In genomic region chr1:59013276-59013927, GRCh38 we compare ENCODE assay signal across 8 cellular contexts.
A peak's percentile ranks its signal among the peaks of the same experiment; 100 is the strongest.
DNase-seq lines count a peak whose midpoint lies in the region; ATAC-seq lines count a peak whose summit lies in the region.

No MANE protein-coding gene starts in this region.

- H3K27me3 ChIP-seq in ACC112 (ENCODE audit: insufficient read depth, low read length) (no peaks in the 10 kb centered on the region), mesendoderm (ENCODE audit: insufficient read depth, low read length, poor library complexity) (no peaks in the 10 kb centered on the region)

- no peak overlapping the region for H2BK120ac ChIP-seq in mesendoderm (ENCODE audit: low read depth, low read length)

- ATAC-seq in GM19452 (IDR thresholded peaks at IDR 0.05; ENCODE audit: unreplicated experiment) (peak; percentile 67), HG03460 (IDR thresholded peaks at IDR 0.05; ENCODE audit: unreplicated experiment) (peak; percentile 61), HG03439 (IDR thresholded peaks at IDR 0.05; ENCODE audit: unreplicated experiment) (no peak)

- H3K36me3 ChIP-seq in ACC112 (ENCODE audit: insufficient read depth, low read length) (no peaks in the 10 kb centered on the region), mesendoderm (ENCODE audit: control insufficient read depth, insufficient read depth, low read length) (no peaks in the 10 kb centered on the region)

- no CpG with 5 or more reads among the region's 16 CpGs for WGBS in mesendoderm (ENCODE audit: extremely low coverage, insufficient coverage, low lambda C conversion rate)

- peak overlapping the region; percentile 19 for H3K18ac ChIP-seq in mesendoderm (ENCODE audit: low read length)

- H2AFZ ChIP-seq in ACC112 (ENCODE audit: low read length, unreplicated experiment): peak overlapping the region; percentile 97

- H3K9ac ChIP-seq in mesendoderm (ENCODE audit: low read length): peak overlapping the region; percentile 20

- no peak overlapping the region for H2BK5ac ChIP-seq in mesendoderm (ENCODE audit: low read length)

- H3K27ac ChIP-seq in ACC112 (ENCODE audit: low read depth, low read length) (peak overlapping the region; percentile 76), mesendoderm (ENCODE audit: low read depth, low read length) (no peak overlapping the region)

- H3K4me3 ChIP-seq in ACC112 (ENCODE audit: low read depth, low read length) (peak overlapping the region; percentile 25), mesendoderm (ENCODE audit: low read length) (no peak overlapping the region)

- H3K4me2 ChIP-seq in mesendoderm (ENCODE audit: low read length): no peak overlapping the region

- DNase-seq in dermis blood vessel endothelial cell (peak; percentile 71), mesendoderm (peak; percentile 69), globus pallidus (ENCODE audit: low spot score) (no peak)
- DNase-seq in stimulated activated naive CD4-positive, alpha-beta T cell treated with Interleukin-2 at 50 U/mL for 16 hours (lab: John Stamatoyannopoulos, UW): no peak

- no peak overlapping the region for H2BK15ac ChIP-seq in mesendoderm (replicated peaks; ENCODE audit: low read depth)

- H4K8ac ChIP-seq in mesendoderm (ENCODE audit: low read depth, low read length): no peak overlapping the region

- no peak overlapping the region for H3K23ac ChIP-seq in mesendoderm (ENCODE audit: low read length)

- no peak overlapping the region for H3K4ac ChIP-seq in mesendoderm (ENCODE audit: low read depth, low read length)

- H3K79me2 ChIP-seq in ACC112 (ENCODE audit: control insufficient read depth, insufficient read depth, low read length, unreplicated experiment) (no peaks in the 10 kb centered on the region), mesendoderm (ENCODE audit: control insufficient read depth, insufficient read depth, low read length) (no peaks in the 10 kb centered on the region)

- H3K56ac ChIP-seq in mesendoderm (ENCODE audit: low read length): peak overlapping the region; percentile 44

- H3K4me1 ChIP-seq in ACC112 (ENCODE audit: control insufficient read depth, insufficient read depth, low read length, unreplicated experiment) (peaks cover 42% of the 10 kb centered on the region), mesendoderm (ENCODE audit: control insufficient read depth, low read depth, low read length) (peaks cover 7% of the 10 kb centered on the region)

- H4K5ac ChIP-seq in mesendoderm (ENCODE audit: low read length): no peak overlapping the region

- no peak overlapping the region for H2AK5ac ChIP-seq in mesendoderm (ENCODE audit: low read length)

- H3K79me1 ChIP-seq in mesendoderm (ENCODE audit: low read length): no peaks in the 10 kb centered on the region

Comparison
In these comparisons a context has a peak if more than half of its experiments do, and no peak if none do; other contexts are left out.
1. DNase-seq: peak in dermis blood vessel endothelial cell (single experiment) and mesendoderm (single experiment); none in globus pallidus (single experiment) and stimulated activated naive CD4-positive, alpha-beta T cell treated with Interleukin-2 at 50 U/mL for 16 hours (single experiment).